ENCODE assay signal across 8 cellular contexts in the genomic region with DNA sequence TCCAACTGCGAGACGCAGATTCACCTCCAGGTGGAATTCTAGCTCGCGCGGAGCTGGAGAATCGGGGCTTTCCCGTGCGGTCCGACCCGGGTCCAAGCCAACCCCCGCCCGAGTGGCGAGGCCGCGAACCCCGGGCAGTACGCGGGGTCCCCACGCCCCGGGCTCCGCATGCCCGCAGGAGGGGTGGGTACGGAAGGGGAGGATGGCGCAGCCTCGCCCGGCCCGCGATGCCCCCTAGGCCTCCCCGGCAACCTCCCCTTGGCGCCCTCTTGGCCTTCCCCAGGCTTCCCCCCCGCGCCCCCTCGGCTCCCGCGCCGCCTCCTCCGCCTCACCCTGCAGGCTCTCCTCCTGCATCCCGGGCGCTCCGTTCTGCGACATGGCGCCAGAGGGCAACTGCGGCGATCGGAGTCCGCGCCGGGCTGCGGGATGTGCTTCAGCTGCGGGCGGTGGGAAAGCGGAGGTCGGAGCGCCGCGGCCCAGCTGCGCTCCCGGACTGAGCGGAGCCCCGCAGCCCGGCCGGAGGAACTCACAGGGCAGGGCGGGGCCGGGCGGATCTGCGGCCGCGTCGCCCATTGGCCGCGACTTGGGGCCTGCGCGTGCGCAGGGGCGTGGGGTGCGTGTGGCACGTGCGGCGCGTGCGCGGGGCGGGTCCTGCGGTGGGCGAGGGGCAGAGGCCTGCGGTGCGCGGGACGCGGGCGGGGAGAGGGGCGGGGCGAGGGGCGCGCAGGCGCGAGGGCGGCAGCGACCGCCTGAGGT.
A peak's percentile ranks its signal among the peaks of the same experiment; 100 is the strongest.
DNase-seq lines count a peak whose midpoint lies in the region; ATAC-seq lines count a peak whose summit lies in the region.

A gene with protein sequence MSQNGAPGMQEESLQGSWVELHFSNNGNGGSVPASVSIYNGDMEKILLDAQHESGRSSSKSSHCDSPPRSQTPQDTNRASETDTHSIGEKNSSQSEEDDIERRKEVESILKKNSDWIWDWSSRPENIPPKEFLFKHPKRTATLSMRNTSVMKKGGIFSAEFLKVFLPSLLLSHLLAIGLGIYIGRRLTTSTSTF (minus strand): TSS at position 495 of the 756 bp plus-strand sequence. CDS start 117 bp downstream, at position 378.

- no peaks in the 10 kb centered on the region for H3K36me3 Mint-ChIP-seq in memory B cell

- DNase-seq in GM19238 (ENCODE audit: insufficient read length, low spot score) (peak; percentile 99), NCI-H82 treated with DMSO at 0.1 percent for 48 hours (lab: John Stamatoyannopoulos, UW; ENCODE audit: unreplicated experiment) (peak; percentile 61), memory B cell (ENCODE audit: low spot score in 2 of 2) (peak; percentile 76 to 81)
- DNase-seq in activated CD8-positive, alpha-beta memory T cell treated with anti-CD3 and anti-CD28 coated beads for 4 hours (ENCODE audit: low read depth in 2 of 2), result peak; percentile 85 to 87
- peak; percentile 90 to 93 (median 92) for DNase-seq in effector memory CD4-positive, alpha-beta T cell
- peak; percentile 91 for DNase-seq in stimulated activated CD8-positive, alpha-beta memory T cell treated with anti-CD3 and anti-CD28 coated beads, Interleukin-12 subunit alpha, Interleukin-12 subunit beta, amount 100 ng/mL, for 1 hour (ENCODE audit: low read depth)

- H3K27me3 ChIP-seq in BLaER1 treated with 17β-estradiol and CSF1 and Interleukin-3, amounts not matched to agents 10 nM and 100 nM, result no peaks in the 10 kb centered on the region
- no peaks in the 10 kb centered on the region for H3K27me3 ChIP-seq in effector memory CD4-positive, alpha-beta T cell (replicated peaks; ENCODE audit: control insufficient read depth, insufficient read depth, low read length, poor library complexity, severe bottlenecking)

- H3K27ac Mint-ChIP-seq in memory B cell, result peak within 1 kb of the TSS; percentile 60

- H3K4me3 ChIP-seq in BLaER1 treated with 17β-estradiol and CSF1 and Interleukin-3, amounts not matched to agents 10 nM and 100 nM, result peak within 1 kb of the TSS; percentile 82 to 96 (median 90)
- peak within 1 kb of the TSS; percentile 83 for H3K4me3 ChIP-seq in effector memory CD4-positive, alpha-beta T cell (ENCODE audit: insufficient read depth, low read depth, low read length, poor library complexity, severe bottlenecking)

- peaks cover under 1 to 25% (median 16%) of the 10 kb centered on the region in 11 experiments; a peak in 20 of 22 replicates for H3K9me3 ChIP-seq in BLaER1 treated with 17β-estradiol and CSF1 and Interleukin-3, amounts not matched to agents 10 nM and 100 nM (replicated peaks in 1 of 11)
- no peaks in the 10 kb centered on the region for H3K9me3 ChIP-seq in effector memory CD4-positive, alpha-beta T cell (ENCODE audit: control insufficient read depth, low read length)

- H3K36me3 ChIP-seq in BLaER1 treated with 17β-estradiol and CSF1 and Interleukin-3, amounts not matched to agents 10 nM and 100 nM, result peaks cover 0 to 23% (median 7%) of the 10 kb centered on the region in 11 experiments; a peak in 14 of 22 replicates
- no peaks in the 10 kb centered on the region for H3K36me3 ChIP-seq in effector memory CD4-positive, alpha-beta T cell (ENCODE audit: control insufficient read depth, insufficient read depth, low read length)

- peak within 1 kb of the TSS; percentile 82 to 93 (median 86) for H3K9ac ChIP-seq in BLaER1 treated with 17β-estradiol and CSF1 and Interleukin-3, amounts not matched to agents 10 nM and 100 nM

- H3K4me1 ChIP-seq in BLaER1 treated with 17β-estradiol and CSF1 and Interleukin-3, amounts not matched to agents 10 nM and 100 nM, result peaks cover 44 to 58% (median 54%) of the 10 kb centered on the region in 10 experiments
- peaks cover 18% of the 10 kb centered on the region for H3K4me1 ChIP-seq in effector memory CD4-positive, alpha-beta T cell (ENCODE audit: control insufficient read depth, insufficient read depth, low read length, poor library complexity, severe bottlenecking)

- peak within 1 kb of the TSS; percentile 69 to 88 (median 81) for H3K27ac ChIP-seq in BLaER1 treated with 17β-estradiol and CSF1 and Interleukin-3, amounts not matched to agents 10 nM and 100 nM
- peak within 1 kb of the TSS; percentile 63 for H3K27ac ChIP-seq in effector memory CD4-positive, alpha-beta T cell (ENCODE audit: insufficient read depth, low read length, poor library complexity, severe bottlenecking)

- H3K4me2 ChIP-seq in BLaER1 treated with 17β-estradiol and CSF1 and Interleukin-3, amounts not matched to agents 10 nM and 100 nM, result peak within 1 kb of the TSS; percentile 90 to 99 (median 97)

- peak within 1 kb of the TSS; percentile 85 for H3K4me3 Mint-ChIP-seq in memory B cell

- peaks cover 2% of the 10 kb centered on the region for H3K27me3 Mint-ChIP-seq in memory B cell

- peaks cover 35 to 50% (median 44%) of the 10 kb centered on the region in 11 experiments; a peak in 21 of 22 replicates for H4K20me1 ChIP-seq in BLaER1 treated with 17β-estradiol and CSF1 and Interleukin-3, amounts not matched to agents 10 nM and 100 nM

- no peaks in the 10 kb centered on the region for H3K9me3 Mint-ChIP-seq in memory B cell

- ATAC-seq in HG03439 (IDR thresholded peaks at IDR 0.05; ENCODE audit: unreplicated experiment), result peak; percentile 90
- peak; percentile 90 for ATAC-seq in memory B cell (ENCODE audit: low read depth)

- H3K4me1 Mint-ChIP-seq in memory B cell, result peaks cover 11% of the 10 kb centered on the region

Comparison
In these comparisons a context has a peak if more than half of its experiments do, and no peak if none do; other contexts are left out.
1. Peak in every context shown above with its lines: DNase-seq, ATAC-seq, H3K4me3 ChIP-seq and H3K27ac ChIP-seq.